In the genomic region with DNA sequence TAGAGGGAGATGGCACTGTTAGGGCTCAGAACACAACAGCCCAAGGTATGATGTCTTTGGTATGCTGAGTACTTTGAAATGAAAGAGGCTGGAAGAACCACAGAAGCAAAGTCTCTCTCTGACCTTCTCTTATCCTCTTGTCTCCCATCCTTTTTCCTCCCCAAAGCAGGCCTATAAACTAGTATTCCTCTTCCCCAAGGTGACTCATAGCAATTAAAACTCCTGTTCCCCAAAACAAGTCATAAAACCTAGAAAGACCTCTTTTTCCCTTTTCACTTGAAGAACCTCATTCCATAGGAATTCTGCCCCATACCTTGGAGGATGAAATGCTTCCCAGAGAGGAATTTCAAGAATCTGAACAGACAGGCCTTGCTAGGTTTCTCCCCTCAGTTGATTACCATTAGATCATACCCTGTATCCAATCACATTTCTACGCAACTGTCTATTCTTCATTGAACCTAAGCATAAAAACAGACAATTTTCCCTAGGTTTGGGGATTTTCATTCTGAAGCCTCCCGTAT, we compare ENCODE assay signal across 13 cellular contexts. TPM values are rescaled to one million over a fixed set of nuclear protein-coding genes. Genes with fewer than 3 reads are reported as not detected.
DNase-seq lines count a peak whose midpoint lies in the region; ATAC-seq and TF ChIP-seq lines count a peak whose summit lies in the region.
"Had no signal": no experiment of that assay in that cellular context is flagged by ENCODE, and none has a peak within 500 bp of the region (broad histone marks: within the 10 kb centered on the region; RNA-seq: fewer than 3 reads in every experiment).

No MANE protein-coding gene starts in this region.

- H3K4ac ChIP-seq in IMR-90 (ENCODE audit: low read depth, low read length): peak overlapping the region; percentile 45; the same call in 1 of the 2 replicates

- peak overlapping the region; percentile 22 to 78; a peak in 2 of 4 replicates for H4K8ac ChIP-seq in IMR-90 (ENCODE audit: low read depth in 2 of 2, low read length in 2 of 2)

- H3K9me3 ChIP-seq in IMR-90 (ENCODE audit: control insufficient read depth, insufficient read depth, low read length): no peaks in the 10 kb centered on the region
- H3K9me3 ChIP-seq: BLaER1 treated with 17β-estradiol and CSF1 and Interleukin-3, amounts not matched to agents 10 nM and 100 nM; neutrophil had no signal

- intact Hi-C loops in IMR-90 (cut with micrococcal nuclease): no loop called here

- H3K27ac ChIP-seq in IMR-90 (ENCODE audit: insufficient read depth, low read length): no peak overlapping the region
- H3K27ac ChIP-seq: BLaER1 treated with 17β-estradiol and CSF1 and Interleukin-3, amounts not matched to agents 10 nM and 100 nM; neutrophil had no signal

- H3K9me1 ChIP-seq in IMR-90 (ENCODE audit: insufficient read depth, low read length): no peaks in the 10 kb centered on the region; the same call in none of the 2 replicates

- in situ Hi-C loops in IMR-90 (cut with MboI; ENCODE audit: low sequenced_read_pairs): no loop called here

- H2BK120ac ChIP-seq in IMR-90 (ENCODE audit: low read depth, low read length): peak overlapping the region; percentile 71

- no peak overlapping the region for H2BK15ac ChIP-seq in IMR-90 (ENCODE audit: low read depth, low read length)

- H4K91ac ChIP-seq in IMR-90 (ENCODE audit: insufficient read depth, low read depth, low read length): 0 out of 2 replicates have a peak overlapping the region, but pooled peaks have one; percentile 39

- no CpG with 5 or more reads among the region's 2 CpGs for WGBS in IMR-90 (ENCODE audit: extremely low coverage in 2 of 2, insufficient read length in 1 of 2), 2 experiments

- no TSS peak for BruUV-seq in IMR-90 (replicated peaks; lab: Mats Ljungman, UMichigan)

- H3K4me1 ChIP-seq in IMR-90 (ENCODE audit: control insufficient read depth, insufficient read depth, low read length): peaks cover 2% of the 10 kb centered on the region; the same call in 1 of the 2 replicates
- H3K4me1 ChIP-seq: BLaER1 treated with 17β-estradiol and CSF1 and Interleukin-3, amounts not matched to agents 10 nM and 100 nM had no signal

- H4K20me1 ChIP-seq in IMR-90 (ENCODE audit: insufficient read depth, low read length): no peaks in the 10 kb centered on the region
- H4K20me1 ChIP-seq: BLaER1 treated with 17β-estradiol and CSF1 and Interleukin-3, amounts not matched to agents 10 nM and 100 nM had no signal

- peak overlapping the region; percentile 15; the same call in 1 of the 2 replicates for H3K23ac ChIP-seq in IMR-90 (ENCODE audit: low read depth, low read length)

- no peak overlapping the region for H2AK5ac ChIP-seq in IMR-90 (ENCODE audit: low read depth, low read length)

- dilution Hi-C loops in IMR-90 (cut with HindIII; ENCODE audit: low sequenced_read_pairs, unreplicated experiment): no loop called here

- TF ChIP-seq RAD21 in IMR-90 (IDR thresholded peaks at IDR 0.05; ENCODE audit: low read length): no peak

- no peaks in the 10 kb centered on the region for H3K79me1 ChIP-seq in IMR-90 (ENCODE audit: low read depth in 1 of 2, low read length in 2 of 2)

- POLR2A ChIA-PET in IMR-90 (lab: Charles Lee; ENCODE audit: unreplicated experiment): no interaction called here

- TF ChIP-seq CTCF in AG10803 (conservative IDR thresholded peaks at IDR 0.05; ENCODE audit: low read length) (no peak), IMR-90 (conservative IDR thresholded peaks at IDR 0.05; ENCODE audit: low read depth, low read length) (no peak), choroid plexus epithelial cell (conservative IDR thresholded peaks at IDR 0.05; ENCODE audit: low read depth, low read length) (no peak)

- peak; percentile 91 for DNase-seq in AG10803 (ENCODE audit: low read depth)
- peak; percentile 61 for DNase-seq in IMR-90
- peak; percentile 31 for DNase-seq in choroid plexus epithelial cell (ENCODE audit: low read depth)
- peak; percentile 93 for DNase-seq in kidney tubule cell (ENCODE audit: low spot score)
- no peak for DNase-seq in NCI-H2029 (lab: John Stamatoyannopoulos, UW)
- no peak for DNase-seq in mesenteric fat pad (ENCODE audit: low spot score)
- DNase-seq: activated naive CD8-positive, alpha-beta T cell treated with anti-CD3 and anti-CD28 coated beads, Interleukin-2, amount 10 ng/mL, durations not matched to agents 7 days and 5 days; NCI-H2081 treated with DMSO at 0.1 percent for 48 hours; RPMI8226 had no signal

- H2BK5ac ChIP-seq in IMR-90 (ENCODE audit: low read depth, low read length, poor library complexity, severe bottlenecking): no peak overlapping the region

- no peaks in the 10 kb centered on the region for H3K36me3 ChIP-seq in IMR-90 (ENCODE audit: control insufficient read depth, insufficient read depth, low read length)
- H3K36me3 ChIP-seq: BLaER1 treated with 17β-estradiol and CSF1 and Interleukin-3, amounts not matched to agents 10 nM and 100 nM; neutrophil had no signal

- no peak overlapping the region for H2AK9ac ChIP-seq in IMR-90 (replicated peaks; ENCODE audit: low read depth, low read length, poor library complexity)

- no peaks in the 10 kb centered on the region for H3K27me3 ChIP-seq in IMR-90 (ENCODE audit: control insufficient read depth, insufficient read depth, low read length)
- H3K27me3 ChIP-seq: BLaER1 treated with 17β-estradiol and CSF1 and Interleukin-3, amounts not matched to agents 10 nM and 100 nM; neutrophil had no signal

- no peak overlapping the region for H3K56ac ChIP-seq in IMR-90 (ENCODE audit: extremely low read depth, insufficient read depth, low read length)

- peak overlapping the region; percentile 11 for H2BK20ac ChIP-seq in IMR-90 (ENCODE audit: low read depth, low read length)

- peak overlapping the region; percentile 25; the same call in 1 of the 2 replicates for H3K14ac ChIP-seq in IMR-90 (replicated peaks; ENCODE audit: low read depth, low read length)

- CTCF ChIA-PET in IMR-90 (lab: Yijun Ruan, JAX): interaction anchor here (0.6 kb wide), 1 partner anchor 657 kb away, joined by 5 read pairs; no protein-coding TSS in a partner anchor

- no peak overlapping the region for H2AFZ ChIP-seq in IMR-90 (replicated peaks; ENCODE audit: low read length, poor library complexity)

- no peak overlapping the region for H4K5ac ChIP-seq in IMR-90 (ENCODE audit: low read depth, low read length)

- no peak overlapping the region for H3K4me3 ChIP-seq in AG10803 (ENCODE audit: low read length)
- H3K4me3 ChIP-seq in IMR-90 (ENCODE audit: insufficient read depth, low read depth, low read length): no peak overlapping the region
- no peak overlapping the region for H3K4me3 ChIP-seq in choroid plexus epithelial cell (ENCODE audit: low read depth, low read length)
- H3K4me3 ChIP-seq: BLaER1 treated with 17β-estradiol and CSF1 and Interleukin-3, amounts not matched to agents 10 nM and 100 nM had no signal

- ATAC-seq in IMR-90 (ENCODE audit: low read depth) (peak; percentile 85), HG02571 (IDR thresholded peaks at IDR 0.05; ENCODE audit: unreplicated experiment) (no peak), HG02981 (IDR thresholded peaks at IDR 0.05; ENCODE audit: unreplicated experiment) (no peak)

- no peak for TF ChIP-seq POLR2A in IMR-90 (IDR thresholded peaks at IDR 0.05; ENCODE audit: low read depth, low read length)

- H3K4me2 ChIP-seq in IMR-90 (ENCODE audit: low read depth, low read length): no peak overlapping the region
- H3K4me2 ChIP-seq: BLaER1 treated with 17β-estradiol and CSF1 and Interleukin-3, amounts not matched to agents 10 nM and 100 nM had no signal

- H3K18ac ChIP-seq in IMR-90 (ENCODE audit: low read depth, low read length): no peak overlapping the region; the same call in 1 of the 2 replicates

- H3K9ac ChIP-seq in IMR-90 (ENCODE audit: low read depth, low read length): no peak overlapping the region
- H3K9ac ChIP-seq: BLaER1 treated with 17β-estradiol and CSF1 and Interleukin-3, amounts not matched to agents 10 nM and 100 nM had no signal

TF ChIP-seq in IMR-90, 13 proteins besides CTCF, POLR2A, EP300 and RAD21 (continues in another document):
- no peak for TF ChIP-seq RFX5 (IDR thresholded peaks at IDR 0.05; ENCODE audit: low read depth, low read length)
- TF ChIP-seq CEBPB (IDR thresholded peaks at IDR 0.05; ENCODE audit: low read depth, low read length): no peak
- no peak for TF ChIP-seq RCOR1 (IDR thresholded peaks at IDR 0.05; ENCODE audit: insufficient replicate concordance, low read length)
- no peak for TF ChIP-seq CHD1 (IDR thresholded peaks at IDR 0.05; ENCODE audit: low read depth, low read length)
- TF ChIP-seq SMC3 (IDR thresholded peaks at IDR 0.05; ENCODE audit: low read depth, low read length): no peak
- TF ChIP-seq FOS (IDR thresholded peaks at IDR 0.05; ENCODE audit: low read depth, low read length): no peak
- TF ChIP-seq, protein P1, sequence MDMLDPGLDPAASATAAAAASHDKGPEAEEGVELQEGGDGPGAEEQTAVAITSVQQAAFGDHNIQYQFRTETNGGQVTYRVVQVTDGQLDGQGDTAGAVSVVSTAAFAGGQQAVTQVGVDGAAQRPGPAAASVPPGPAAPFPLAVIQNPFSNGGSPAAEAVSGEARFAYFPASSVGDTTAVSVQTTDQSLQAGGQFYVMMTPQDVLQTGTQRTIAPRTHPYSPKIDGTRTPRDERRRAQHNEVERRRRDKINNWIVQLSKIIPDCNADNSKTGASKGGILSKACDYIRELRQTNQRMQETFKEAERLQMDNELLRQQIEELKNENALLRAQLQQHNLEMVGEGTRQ (IDR thresholded peaks at IDR 0.05; ENCODE audit: low read depth, low read length): no peak
- no peak for TF ChIP-seq NFE2L2 (IDR thresholded peaks at IDR 0.05; ENCODE audit: low read depth, low read length)
- TF ChIP-seq BHLHE40 (IDR thresholded peaks at IDR 0.05; ENCODE audit: low read depth, low read length): no peak
- TF ChIP-seq MAZ (IDR thresholded peaks at IDR 0.05; ENCODE audit: borderline replicate concordance, low read depth, low read length): no peak

RNA-seq across cellular contexts. Expression of a gene that starts 25.7 kb away (rescaled TPM):
- total RNA-seq in IMR-90 (2012; rRNA removed) (212 and 248 TPM in 2 replicates), mesenteric fat pad (392 TPM)
- polyA plus RNA-seq in IMR-90 (2012; rRNA removed): 191 and 195 TPM in 2 replicates
- 63.2 and 162 TPM in 2 replicates for polyA plus RNA-seq in IMR-90 (2012; cell fraction: cytosol; rRNA removed)
- polyA plus RNA-seq in IMR-90 (2012; cell fraction: nucleus; rRNA removed; ENCODE audit: low replicate concordance): 17.6 and 117 TPM in 2 replicates

RNA-seq across cellular contexts. Expression of a gene that starts 26.2 kb away (rescaled TPM):
- total RNA-seq in IMR-90 (2012; rRNA removed) (7.8 and 10.2 TPM in 2 replicates), mesenteric fat pad (16.9 TPM)
- 2.0 and 2.2 TPM in 2 replicates for polyA plus RNA-seq in IMR-90 (2012; rRNA removed)
- 1.6 and 3.7 TPM in 2 replicates for polyA plus RNA-seq in IMR-90 (2012; cell fraction: cytosol; rRNA removed)
- 2.0 and 6.2 TPM in 2 replicates for polyA plus RNA-seq in IMR-90 (2012; cell fraction: nucleus; rRNA removed; ENCODE audit: low replicate concordance)

Comparison
In these comparisons a context has a peak if more than half of its experiments do, and no peak if none do; other contexts are left out.
1. DNase-seq: peak in AG10803 (single experiment), IMR-90 (single experiment), choroid plexus epithelial cell (single experiment) and kidney tubule cell (single experiment); none in NCI-H2029 (single experiment) and mesenteric fat pad (single experiment).